ENCODE assay signal across 14 cellular contexts in the genomic region with DNA sequence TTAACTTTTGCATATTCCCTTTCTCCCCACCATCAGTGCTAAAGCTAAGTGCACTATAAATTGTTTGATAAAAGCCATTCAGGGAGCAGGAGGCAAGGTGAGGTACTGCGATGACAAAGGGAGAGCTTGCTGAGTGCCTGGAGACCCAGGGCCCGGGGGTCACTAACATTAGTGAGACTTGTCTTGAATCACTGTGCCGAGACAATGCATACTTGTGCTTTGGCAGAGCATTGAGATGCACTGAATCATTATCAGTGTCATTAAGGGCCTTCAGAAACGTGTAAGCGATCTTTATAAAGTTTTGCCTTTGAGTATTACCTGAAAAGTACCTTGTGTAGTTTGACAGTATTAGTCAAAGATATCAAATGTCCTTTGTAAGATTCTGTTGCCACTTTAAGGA. TPM values are rescaled to one million over a fixed set of nuclear protein-coding genes. Genes with fewer than 3 reads are reported as not detected.
DNase-seq lines count a peak whose midpoint lies in the region; ATAC-seq and TF ChIP-seq lines count a peak whose summit lies in the region.
"Had no signal": no experiment of that assay in that cellular context is flagged by ENCODE, and none has a peak within 500 bp of the region (broad histone marks: within the 10 kb centered on the region; RNA-seq: fewer than 3 reads in every experiment).

No MANE protein-coding gene starts in this region.

- intact Hi-C loops in PC-3 (cut with micrococcal nuclease) (no loop called here), posterior cingulate gyrus (cut with DNase I) (no loop called here)

- H3K27me3 ChIP-seq in DOHH2 (ENCODE audit: control insufficient read depth, low read length): no peaks in the 10 kb centered on the region
- no peaks in the 10 kb centered on the region for H3K27me3 ChIP-seq in PC-3 (ENCODE audit: low read length)
- H3K27me3 ChIP-seq in esophagus (ENCODE audit: control insufficient read depth in 1 of 2, insufficient read depth in 2 of 2, low read length in 2 of 2): no peaks in the 10 kb centered on the region
- no peaks in the 10 kb centered on the region for H3K27me3 ChIP-seq in CD8-positive, alpha-beta memory T cell (ENCODE audit: insufficient read depth, low read length, poor library complexity, severe bottlenecking)
- H3K27me3 ChIP-seq: vagina had no signal

- H3K4me1 ChIP-seq in DOHH2 (ENCODE audit: control insufficient read depth, low read length): peaks cover 49% of the 10 kb centered on the region
- peaks cover 22% of the 10 kb centered on the region for H3K4me1 ChIP-seq in PC-3 (ENCODE audit: insufficient read depth, low read length)
- peaks cover 0 to 3% of the 10 kb centered on the region in 2 donors for H3K4me1 ChIP-seq in esophagus (ENCODE audit: control insufficient read depth in 2 of 2, insufficient read depth in 2 of 2, low read length in 1 of 2)
- no peaks in the 10 kb centered on the region for H3K4me1 ChIP-seq in CD8-positive, alpha-beta memory T cell (ENCODE audit: insufficient read depth, low read length)

- H3K4me3 ChIP-seq in DOHH2 (ENCODE audit: low read length) (no peak overlapping the region), PC-3 (ENCODE audit: low read length) (no peak overlapping the region), esophagus (ENCODE audit: low read depth in 1 of 2, low read length in 2 of 2) (no peak overlapping the region)
- H3K4me3 ChIP-seq in CD8-positive, alpha-beta memory T cell (ENCODE audit: low read length): no peak overlapping the region
- H3K4me3 ChIP-seq: vagina had no signal

- H3F3A ChIP-seq in DOHH2 (ENCODE audit: control insufficient read depth, insufficient read depth): no peaks in the 10 kb centered on the region
- H3F3A ChIP-seq in PC-3 (ENCODE audit: low read length, unreplicated experiment): no peaks in the 10 kb centered on the region

- in situ Hi-C loops in GM13977 (cut with MboI; ENCODE audit: low pct_unique_long_range_greater_than_20kb, low sequenced_read_pairs, unreplicated experiment): no loop called here

- no peaks in the 10 kb centered on the region for H3K27me3 Mint-ChIP-seq in nephron (ENCODE audit: low read depth)
- no peaks in the 10 kb centered on the region for H3K27me3 Mint-ChIP-seq in CD8-positive, alpha-beta memory T cell

- H3K9me3 ChIP-seq in DOHH2 (ENCODE audit: control insufficient read depth, insufficient read depth, low read length): peaks cover 4% of the 10 kb centered on the region; the same call in 1 of the 2 replicates
- H3K9me3 ChIP-seq in PC-3 (ENCODE audit: low read length): no peaks in the 10 kb centered on the region
- no peaks in the 10 kb centered on the region for H3K9me3 ChIP-seq in esophagus (ENCODE audit: control insufficient read depth in 2 of 2, insufficient read depth in 1 of 2, low read depth in 1 of 2, low read length in 1 of 2)
- H3K9me3 ChIP-seq in CD8-positive, alpha-beta memory T cell (ENCODE audit: low read length): no peaks in the 10 kb centered on the region
- H3K9me3 ChIP-seq: vagina had no signal

- peak overlapping the region; percentile 54 to 88 (median 76) for H3K27ac Mint-ChIP-seq in nephron
- H3K27ac Mint-ChIP-seq in CD8-positive, alpha-beta memory T cell: no peak overlapping the region
- H3K27ac Mint-ChIP-seq: H9 had no signal

- ATAC-seq in PC-3: peak; percentile 21; the same call in 1 of the 2 replicates
- ATAC-seq: activated T-cell treated with anti-CD3 and anti-CD28 coated beads, Interleukin-2, amount 50 U/mL, for 72 hours had no signal

- H3K36me3 Mint-ChIP-seq in nephron (ENCODE audit: low read depth): peaks cover 22% of the 10 kb centered on the region
- H3K36me3 Mint-ChIP-seq in CD8-positive, alpha-beta memory T cell: peaks cover 5 to 20% (median 7%) of the 10 kb centered on the region in 3 donors

- no TSS peak for BruUV-seq in PC-3 (replicated peaks; lab: Mats Ljungman, UMichigan)

- H3K4me2 ChIP-seq in DOHH2 (ENCODE audit: low read length): peak overlapping the region; percentile 44
- H3K4me2 ChIP-seq in PC-3 (ENCODE audit: low read length): no peak overlapping the region

- H3K9me3 Mint-ChIP-seq in nephron: no peaks in the 10 kb centered on the region
- no peaks in the 10 kb centered on the region for H3K9me3 Mint-ChIP-seq in CD8-positive, alpha-beta memory T cell
- H3K9me3 Mint-ChIP-seq: H9 had no signal

- WGBS in esophagus, 2 donors: 47 to 64% methylated on average over 5 of the region's 5 CpGs

- H4K20me1 ChIP-seq in DOHH2 (ENCODE audit: control insufficient read depth, insufficient read depth, low read depth, low read length) (no peaks in the 10 kb centered on the region), PC-3 (ENCODE audit: low read length) (0 out of 2 replicates have a peak, but pooled peaks cover 9% of the 10 kb centered on the region)

- peaks cover 16% of the 10 kb centered on the region for H3K4me1 Mint-ChIP-seq in nephron
- H3K4me1 Mint-ChIP-seq in CD8-positive, alpha-beta memory T cell: peaks cover 38 to 55% (median 55%) of the 10 kb centered on the region in 3 donors

- no peak overlapping the region for H3K9ac ChIP-seq in PC-3 (ENCODE audit: low read length)

- CTCF ChIA-PET in PC-3 (lab: Charles Lee): no interaction called here
- CTCF ChIA-PET in GM10248 (lab: Yijun Ruan, JAX): no interaction called here
- CTCF ChIA-PET in CD8-positive, alpha-beta memory T cell (lab: Charles Lee): no interaction called here

- DNase-seq in PC-3 (peak; percentile 25), posterior cingulate gyrus (no peak), GM10248 (ENCODE audit: extremely low spot score) (no peak), GM13977 (ENCODE audit: low spot score) (no peak)
- no peak for DNase-seq in CD8-positive, alpha-beta memory T cell
- DNase-seq: activated CD4-positive, alpha-beta T cell treated with anti-CD3 and anti-CD28 coated beads for 48 hours; activated T-cell treated with anti-CD3 and anti-CD28 coated beads, Interleukin-2, amount 50 U/mL, for 72 hours; DMS153; H9; NCI-H2227 treated with DMSO at 0.1 percent for 48 hours had no signal

- H2AFZ ChIP-seq in PC-3 (ENCODE audit: low read length): no peak overlapping the region

- H3K79me2 ChIP-seq in DOHH2 (ENCODE audit: control insufficient read depth, low read length) (peaks cover 41% of the 10 kb centered on the region), PC-3 (ENCODE audit: low read length) (peaks cover 98% of the 10 kb centered on the region)

- no peak overlapping the region for H3K27ac ChIP-seq in DOHH2 (ENCODE audit: low read depth, low read length)
- H3K27ac ChIP-seq in PC-3 (ENCODE audit: low read length): no peak overlapping the region
- peak overlapping the region; percentile 56 to 57 for H3K27ac ChIP-seq in esophagus (ENCODE audit: low read depth in 2 of 2, low read length in 1 of 2)
- H3K27ac ChIP-seq in CD8-positive, alpha-beta memory T cell (ENCODE audit: low read depth, low read length): no peak overlapping the region
- H3K27ac ChIP-seq: vagina had no signal

- TF ChIP-seq CTCF in DOHH2 (IDR thresholded peaks at IDR 0.05; ENCODE audit: low read depth, low read length, poor library complexity, severe bottlenecking) (no peak), PC-3 (conservative IDR thresholded peaks at IDR 0.05; ENCODE audit: low read depth, low read length) (no peak), nephron (IDR thresholded peaks at IDR 0.05; ENCODE audit: unreplicated experiment in 3 of 3) (no peak), GM10248 (IDR thresholded peaks at IDR 0.05; ENCODE audit: control extremely low read depth, extremely low read depth, low read depth, missing control alignments) (no peak), GM13977 (IDR thresholded peaks at IDR 0.05; ENCODE audit: extremely low read depth, insufficient read depth, missing control alignments) (no peak)

- H3K9me2 ChIP-seq in DOHH2 (replicated peaks; ENCODE audit: control insufficient read depth, low read length): no peaks in the 10 kb centered on the region
- no peaks in the 10 kb centered on the region for H3K9me2 ChIP-seq in PC-3 (replicated peaks; ENCODE audit: low read length)

- no peak overlapping the region for H3K4me3 Mint-ChIP-seq in nephron
- no peak overlapping the region for H3K4me3 Mint-ChIP-seq in CD8-positive, alpha-beta memory T cell
- H3K4me3 Mint-ChIP-seq: activated T-cell treated with anti-CD3 and anti-CD28 coated beads, Interleukin-2, amount 50 U/mL, for 72 hours; H9 had no signal

- H3K36me3 ChIP-seq in DOHH2 (ENCODE audit: control insufficient read depth, low read length) (peaks cover 5% of the 10 kb centered on the region; the same call in 1 of the 2 replicates), PC-3 (ENCODE audit: low read depth, low read length) (peaks cover 24% of the 10 kb centered on the region), esophagus (ENCODE audit: control insufficient read depth in 2 of 2, insufficient read depth in 2 of 2, low read length in 1 of 2) (no peaks in the 10 kb centered on the region)
- no peaks in the 10 kb centered on the region for H3K36me3 ChIP-seq in CD8-positive, alpha-beta memory T cell (ENCODE audit: insufficient read depth, low read length)
- H3K36me3 ChIP-seq: vagina had no signal

- POLR2A ChIA-PET in PC-3 (lab: Charles Lee; ENCODE audit: unreplicated experiment): interaction anchor here (0.7 kb wide), 1 partner anchor 44 kb away, joined by 4 read pairs; no protein-coding TSS in a partner anchor
- POLR2A ChIA-PET in GM10248 (lab: Yijun Ruan, JAX): no interaction called here
- POLR2A ChIA-PET in CD8-positive, alpha-beta memory T cell (lab: Charles Lee): interaction anchor here (0.6 kb wide), 1 partner anchor 291 kb away, joined by 3 read pairs; no protein-coding TSS in a partner anchor

RNA-seq across cellular contexts. Expression of gene SIPA1L1, which starts 34.5 kb away (rescaled TPM):
- 42.4 and 42.7 TPM in 2 replicates for total RNA-seq in PC-3 (2014; rRNA removed)
- polyA plus RNA-seq in esophagus: 10 to 100 TPM; 17.7 to 21.4 TPM
- 10 to 100 TPM; 44.7 to 45.0 TPM for total RNA-seq in CD8-positive, alpha-beta memory T cell
- 30.2 TPM for polyA plus RNA-seq in CD8-positive, alpha-beta memory T cell

Comparison
In these comparisons a context has a peak if more than half of its experiments do, and no peak if none do; other contexts are left out.
1. H3K27ac ChIP-seq: peak in esophagus (2 of 2); none in DOHH2 (single experiment), PC-3 (single experiment) and CD8-positive, alpha-beta memory T cell (single experiment).
2. H3K27ac Mint-ChIP-seq: peak in nephron (3 of 3); none in CD8-positive, alpha-beta memory T cell (0 of 8).